8 cellular contexts compared by ENCODE assay signal in genomic region chr1:200409761-200410565, GRCh38. TPM values are rescaled to one million over a fixed set of nuclear protein-coding genes. Genes with fewer than 3 reads are reported as not detected.
DNase-seq lines count a peak whose midpoint lies in the region; ATAC-seq, FAIRE-seq and TF ChIP-seq lines count a peak whose summit lies in the region.

Gene ZNF281, minus strand, starts transcription at chr1:200410036. Its CDS starts 331 bp downstream, at chr1:200409705.

- H3K36me3 ChIP-seq in right atrium auricular region = peaks cover 6% of the 10 kb centered on the region
- H3K36me3 ChIP-seq in psoas muscle (ENCODE audit: insufficient read depth in 1 of 2, low read depth in 1 of 2) = peaks cover 0 to 15% of the 10 kb centered on the region in 2 donors
- no peaks in the 10 kb centered on the region for H3K36me3 ChIP-seq in urinary bladder (ENCODE audit: insufficient read depth)

- DNase-seq in GM18507 (ENCODE audit: extremely low spot score, insufficient read length, low read depth) = peak; percentile 95
- peak; percentile 91 to 95 for DNase-seq in NCI-H1930 (lab: John Stamatoyannopoulos, UW)
- peak; percentile 62 to 95 (median 89) for DNase-seq in anterior cingulate cortex (lab: John Stamatoyannopoulos, UW)
- peak; percentile 91 for DNase-seq in right atrium auricular region (ENCODE audit: low spot score)
- peak; percentile 96 to 98 for DNase-seq in psoas muscle

- peak; percentile 92 for ATAC-seq in HG02973 (IDR thresholded peaks at IDR 0.05; ENCODE audit: unreplicated experiment)
- peak; percentile 99 to 100 (median 100) for ATAC-seq in psoas muscle

- intact Hi-C loops in T-helper 2 cell treated with Interferon-gamma antibody and Interleukin-4, amounts not matched to agents 100 ng/mL and 5 ng/mL, for 36 hours (cut with micrococcal nuclease) = loop anchor here (2.0 to 5.0 kb wide), 5 partner anchors 57 to 612 kb away; partner anchors contain the start of gene KIF21B
- intact Hi-C loops in psoas muscle (cut with DNase I) = no loop called here

- TF ChIP-seq CTCF in right atrium auricular region (IDR thresholded peaks at IDR 0.05) (no peak), psoas muscle (IDR thresholded peaks at IDR 0.05) (no peak)

- H3K4me3 ChIP-seq in right atrium auricular region (peak within 1 kb of the TSS; percentile 84 to 90), psoas muscle (peak within 1 kb of the TSS; percentile 97), urinary bladder (ENCODE audit: low read depth, low read length) (peak within 1 kb of the TSS; percentile 95)

- H3K27ac ChIP-seq in right atrium auricular region (peak within 1 kb of the TSS; percentile 87 to 88), psoas muscle (peak within 1 kb of the TSS; percentile 96), urinary bladder (ENCODE audit: low read depth) (peak within 1 kb of the TSS; percentile 67)

- FAIRE-seq in GM18507 (lab: Jason Lieb, UNC) = peak; percentile 84

- H3K27me3 ChIP-seq in right atrium auricular region (no peaks in the 10 kb centered on the region), psoas muscle (ENCODE audit: insufficient read depth in 3 of 3, low read length in 2 of 3) (no peaks in the 10 kb centered on the region)

- H3K4me1 ChIP-seq in right atrium auricular region = peaks cover 0 to 41% of the 10 kb centered on the region in 2 donors
- H3K4me1 ChIP-seq in psoas muscle = peaks cover 37% of the 10 kb centered on the region
- no peaks in the 10 kb centered on the region for H3K4me1 ChIP-seq in urinary bladder (ENCODE audit: insufficient read depth)

- H3K9me3 ChIP-seq in right atrium auricular region = no peaks in the 10 kb centered on the region
- H3K9me3 ChIP-seq in psoas muscle = no peaks in the 10 kb centered on the region

- WGBS in psoas muscle, 3 donors = 0% methylated on average over 53 to 54 of the region's 54 CpGs
- under 1% methylated on average over 54 of the region's 54 CpGs for WGBS in urinary bladder

RNA-seq across cellular contexts. Expression of gene ZNF281, which starts in this region (rescaled TPM):
- total RNA-seq in T-helper 2 cell treated with Interferon-gamma antibody and Interleukin-4, amounts not matched to agents 100 ng/mL and 5 ng/mL, for 36 hours = 15.1 and 15.5 TPM in 2 replicates
- 10 to 100 TPM in 1 of 2 donors, 1 to 10 TPM in 1; 6.9 to 11.4 TPM for total RNA-seq in right atrium auricular region
- total RNA-seq in psoas muscle = 10 to 100 TPM; 10.4 to 14.0 (median 12.9) TPM
- polyA plus RNA-seq in psoas muscle = 1 to 10 TPM; 4.1 to 8.2 (median 4.7) TPM
- total RNA-seq in urinary bladder = 28.0 TPM
- 6.4 TPM for polyA plus RNA-seq in urinary bladder

Comparison
In these comparisons a context has a peak if more than half of its experiments do, and no peak if none do; other contexts are left out.
1. Peak in every context shown above with its lines: DNase-seq, ATAC-seq, H3K4me3 ChIP-seq and H3K27ac ChIP-seq.